Comparison of ENCODE assay signal across 8 cellular contexts in genomic region chr3:185498503-185499396, GRCh38. TPM values are rescaled to one million over a fixed set of nuclear protein-coding genes. Genes with fewer than 3 reads are reported as not detected.
DNase-seq lines count a peak whose midpoint lies in the region; ATAC-seq and TF ChIP-seq lines count a peak whose summit lies in the region.

TSS of gene TMEM41A (minus strand) at chr3:185499035. CDS start at chr3:185498961, 74 bp downstream.

- no peaks in the 10 kb centered on the region for H3K9me3 ChIP-seq in breast epithelium
- H3K9me3 ChIP-seq in iPS-18c (ENCODE audit: control insufficient read depth, insufficient read depth, low read length): peaks cover 2% of the 10 kb centered on the region
- no peaks in the 10 kb centered on the region for H3K9me3 ChIP-seq in skeletal muscle tissue (ENCODE audit: control insufficient read depth in 3 of 3, low read length in 3 of 3)

- ATAC-seq in GM18870 (IDR thresholded peaks at IDR 0.05; ENCODE audit: unreplicated experiment) (peak; percentile 83), HG03108 (IDR thresholded peaks at IDR 0.05; ENCODE audit: unreplicated experiment) (peak; percentile 96)

- H3K27ac ChIP-seq in VCaP: peak within 1 kb of the TSS; percentile 83
- peak within 1 kb of the TSS; percentile 80 to 81 for H3K27ac ChIP-seq in breast epithelium
- H3K27ac ChIP-seq in skeletal muscle tissue (ENCODE audit: low read depth, low read length): peak within 1 kb of the TSS; percentile 73

- CTCF ChIA-PET in AG04449 (lab: Yijun Ruan, JAX): interaction anchor here (1.3 kb wide), 1 partner anchor 60 kb away, joined by 3 read pairs; no protein-coding TSS in a partner anchor

- POLR2A ChIA-PET in AG04449 (lab: Yijun Ruan, JAX): interaction anchor here (1.2 to 1.3 kb wide), 2 partner anchors 59 to 87 kb away, joined by 4 to 6 read pairs; partner anchors contain the start of gene SENP2

- peak within 1 kb of the TSS; percentile 93 to 97 (median 96) for H3K9ac ChIP-seq in skeletal muscle tissue (ENCODE audit: low read depth in 1 of 3, low read length in 3 of 3)

- peak; percentile 43 for TF ChIP-seq POLR2A in breast epithelium (IDR thresholded peaks at IDR 0.05)

- DNase-seq in AG04449 (ENCODE audit: low read depth, low spot score): peak; percentile 29
- DNase-seq in NCI-H2171 treated with DMSO at 0.1 percent for 48 hours (lab: John Stamatoyannopoulos, UW): peak; percentile 95
- peak; percentile 89 to 96 for DNase-seq in breast epithelium (ENCODE audit: low spot score in 2 of 2)

- H3K4me3 ChIP-seq in AG04449 (ENCODE audit: low read depth, low read length) (peak within 1 kb of the TSS; percentile 92), breast epithelium (peak within 1 kb of the TSS; percentile 80 to 95 (median 80)), iPS-18c (ENCODE audit: insufficient read depth, low read depth, low read length) (peak within 1 kb of the TSS; percentile 99), skeletal muscle tissue (ENCODE audit: low read length in 3 of 3) (peak within 1 kb of the TSS; percentile 89 to 97 (median 89))

- TF ChIP-seq CTCF in AG04449 (IDR thresholded peaks at IDR 0.05; ENCODE audit: insufficient read depth, low read length, missing control alignments) (no peak), VCaP (conservative IDR thresholded peaks at IDR 0.05) (0 out of 2 replicates have a peak, but pooled peaks have one; percentile 4), breast epithelium (IDR thresholded peaks at IDR 0.05) (no peak)

- intact Hi-C loops in breast epithelium (cut with DNase I; ENCODE audit: low total_unique reads): no loop called here

- H3K36me3 ChIP-seq in breast epithelium (no peaks in the 10 kb centered on the region), skeletal muscle tissue (ENCODE audit: control insufficient read depth in 3 of 3, insufficient read depth in 3 of 3, low read length in 3 of 3) (peaks cover 21 to 30% (median 23%) of the 10 kb centered on the region in 3 donors)

- H3K27me3 ChIP-seq in breast epithelium: no peaks in the 10 kb centered on the region
- H3K27me3 ChIP-seq in skeletal muscle tissue (ENCODE audit: control insufficient read depth in 3 of 3, insufficient read depth in 3 of 3, low read length in 3 of 3): no peaks in the 10 kb centered on the region

- H3K4me1 ChIP-seq in breast epithelium (peaks cover 0 to 11% of the 10 kb centered on the region in 2 donors), skeletal muscle tissue (ENCODE audit: control insufficient read depth in 3 of 3, insufficient read depth in 3 of 3, low read length in 3 of 3) (peaks cover 15 to 24% (median 18%) of the 10 kb centered on the region in 3 donors)

RNA-seq across cellular contexts. Expression of gene TMEM41A, which starts in this region (rescaled TPM):
- 10 to 100 TPM; 11.5 to 22.2 (median 15.1) TPM for total RNA-seq in breast epithelium
- total RNA-seq in skeletal muscle tissue: 13.6 TPM

Comparison
In these comparisons a context has a peak if more than half of its experiments do, and no peak if none do; other contexts are left out.
1. Peak in every context shown above with its lines: DNase-seq, ATAC-seq, H3K4me3 ChIP-seq and H3K27ac ChIP-seq.
2. DNase-seq: peak in every context shown above with its lines; median percentile 95 in NCI-H2171 treated with DMSO at 0.1 percent for 48 hours; 92 in breast epithelium; 29 in AG04449.